In genomic region chr13:98664047-98664446, GRCh38 we compare ENCODE assay signal across 9 cellular contexts.
DNase-seq lines count a peak whose midpoint lies in the region; TF ChIP-seq lines count a peak whose summit lies in the region.
"Had no signal": no experiment of that assay in that cellular context is flagged by ENCODE, and none has a peak within 500 bp of the region (broad histone marks: within the 10 kb centered on the region; RNA-seq: fewer than 3 reads in every experiment).

No MANE protein-coding gene starts in this region.

- H3K4me1 Mint-ChIP-seq in chondrocyte (ENCODE audit: low read depth), result peaks cover 21% of the 10 kb centered on the region

- H2AFZ ChIP-seq in GM23248, result no peak overlapping the region

- H3K27me3 Mint-ChIP-seq in chondrocyte (ENCODE audit: low read depth), result peaks cover 2% of the 10 kb centered on the region

- no peaks in the 10 kb centered on the region for H3K9me3 Mint-ChIP-seq in chondrocyte (ENCODE audit: low read depth)

- no peaks in the 10 kb centered on the region for H3K9me2 ChIP-seq in GM23248 (ENCODE audit: insufficient read depth)

- no peaks in the 10 kb centered on the region for H4K20me1 ChIP-seq in GM23248 (ENCODE audit: insufficient read depth)

- no peak for TF ChIP-seq POLR2A in suprapubic skin (IDR thresholded peaks at IDR 0.05)

- no peak overlapping the region for H3K4me3 Mint-ChIP-seq in chondrocyte (ENCODE audit: unreplicated experiment)

- TF ChIP-seq CTCF in chondrocyte (IDR thresholded peaks at IDR 0.05) (no peak), suprapubic skin (IDR thresholded peaks at IDR 0.05) (no peak)

- H3K9me3 ChIP-seq in GM23248 (ENCODE audit: low read depth) (no peaks in the 10 kb centered on the region), suprapubic skin (no peaks in the 10 kb centered on the region)

- no peaks in the 10 kb centered on the region for H3K36me3 ChIP-seq in GM23248 (ENCODE audit: low read depth)
- no peaks in the 10 kb centered on the region for H3K36me3 ChIP-seq in suprapubic skin

- H3K36me3 Mint-ChIP-seq in chondrocyte (ENCODE audit: low read depth), result peaks cover 2% of the 10 kb centered on the region

- H3K4me2 ChIP-seq in GM23248 (ENCODE audit: unreplicated experiment), result no peak overlapping the region

- H3K27me3 ChIP-seq in GM23248 (replicated peaks; ENCODE audit: insufficient read depth) (no peaks in the 10 kb centered on the region), suprapubic skin (no peaks in the 10 kb centered on the region)

- H3K79me2 ChIP-seq in GM23248 (ENCODE audit: insufficient read depth), result no peaks in the 10 kb centered on the region

- H3K27ac ChIP-seq in GM23248 (no peak overlapping the region), suprapubic skin (no peak overlapping the region)
- H3K27ac ChIP-seq: VCaP had no signal

- in situ Hi-C loops in GM23248 (cut with MboI), result loop anchor here (25.0 kb wide), 1 partner anchor 802 kb away; no protein-coding TSS in a partner anchor

- 0 out of 2 replicates have a peak, but pooled peaks cover 9% of the 10 kb centered on the region for H3F3A ChIP-seq in GM23248 (ENCODE audit: insufficient read depth)

- DNase-seq in GM23248 (peak; percentile 85), chondrocyte (ENCODE audit: low spot score) (no peak), NOMO-1 treated with DMSO at 0.1 percent for 48 hours (lab: John Stamatoyannopoulos, UW; ENCODE audit: unreplicated experiment) (no peak), retina (no peak), suprapubic skin (ENCODE audit: low spot score in 2 of 2) (no peak), NCI-H2029 treated with DMSO at 0.1 percent for 48 hours (lab: John Stamatoyannopoulos, UW) (no peak)
- DNase-seq in activated CD4-positive, alpha-beta T cell treated with anti-CD3 and anti-CD28 coated beads for 48 hours, result peak; percentile 81
- DNase-seq in stimulated activated CD4-positive, alpha-beta T cell treated with anti-CD3 and anti-CD28 coated beads, Interleukin-4, amount 100 ng/mL, for 24 hours, result peak; percentile 77

- no peak overlapping the region for H3K9ac ChIP-seq in GM23248

- peaks cover 9% of the 10 kb centered on the region; the same call in 1 of the 2 replicates for H3K4me1 ChIP-seq in GM23248 (ENCODE audit: insufficient read depth)
- no peaks in the 10 kb centered on the region for H3K4me1 ChIP-seq in suprapubic skin

- TF ChIP-seq EP300 in suprapubic skin (IDR thresholded peaks at IDR 0.05), result no peak

- 41 to 44% methylated on average over 11 of the region's 11 CpGs for WGBS in GM23248 (ENCODE audit: low coverage in 1 of 2, low lambda C conversion rate in 2 of 2, missing lambda C conversion rate in 2 of 2), 2 experiments
- WGBS in suprapubic skin, result 40% methylated on average over 11 of the region's 11 CpGs

- peak overlapping the region; percentile 84 for H3K27ac Mint-ChIP-seq in chondrocyte (ENCODE audit: unreplicated experiment)

- H3K4me3 ChIP-seq in GM23248 (no peak overlapping the region), suprapubic skin (no peak overlapping the region)

Comparison
In these comparisons a context has a peak if more than half of its experiments do, and no peak if none do; other contexts are left out.
1. DNase-seq: peak in GM23248 (single experiment), activated CD4-positive, alpha-beta T cell treated with anti-CD3 and anti-CD28 coated beads for 48 hours (single experiment) and stimulated activated CD4-positive, alpha-beta T cell treated with anti-CD3 and anti-CD28 coated beads, Interleukin-4, amount 100 ng/mL, for 24 hours (single experiment); none in chondrocyte (single experiment), NOMO-1 treated with DMSO at 0.1 percent for 48 hours (single experiment), retina (single experiment), suprapubic skin (0 of 2) and NCI-H2029 treated with DMSO at 0.1 percent for 48 hours (single experiment).